Comparison of ENCODE assay signal across 17 cellular contexts in the genomic region with DNA sequence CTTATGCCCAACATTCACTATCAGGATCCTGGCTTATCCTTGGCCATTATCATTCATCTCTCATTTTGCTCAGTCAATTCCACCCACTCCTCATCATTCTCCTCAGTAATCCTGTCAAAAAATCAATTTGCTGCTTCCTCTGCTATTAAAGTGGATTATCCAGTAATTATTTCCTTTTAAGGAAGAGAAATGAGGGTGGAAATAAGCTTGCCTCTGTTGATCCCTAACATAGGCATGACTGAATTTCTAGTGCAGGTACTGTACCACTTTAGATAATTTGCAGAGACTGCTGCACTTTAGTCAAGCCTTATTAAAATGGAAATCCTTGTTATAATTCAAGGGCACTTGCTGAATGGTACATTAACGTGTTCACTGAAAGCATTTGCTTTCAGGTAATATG. TPM values are rescaled to one million over a fixed set of nuclear protein-coding genes. Genes with fewer than 3 reads are reported as not detected.
A peak's percentile ranks its signal among the peaks of the same experiment; 100 is the strongest.
DNase-seq lines count a peak whose midpoint lies in the region; ATAC-seq and TF ChIP-seq lines count a peak whose summit lies in the region.
"Had no signal": no experiment of that assay in that cellular context is flagged by ENCODE, and none has a peak within 500 bp of the region (broad histone marks: within the 10 kb centered on the region; RNA-seq: fewer than 3 reads in every experiment).

No MANE protein-coding gene starts in this region.

- H4K20me1 ChIP-seq in neural cell (ENCODE audit: insufficient read depth): no peaks in the 10 kb centered on the region

- H3K4me3 ChIP-seq in neural cell (ENCODE audit: low read length): peak overlapping the region; percentile 9
- H3K4me3 ChIP-seq: Peyer's patch, SK-N-MC had no signal

- peak; percentile 76 for TF ChIP-seq EP300 in neural cell (conservative IDR thresholded peaks at IDR 0.05; ENCODE audit: poor library complexity, severe bottlenecking)

- no peaks in the 10 kb centered on the region for H3K9me2 ChIP-seq in neural cell (ENCODE audit: insufficient read depth, low read length)

- peak overlapping the region; percentile 61 for H3K9ac ChIP-seq in neural cell (ENCODE audit: low read length)

- H3K4me2 ChIP-seq in neural cell (ENCODE audit: low read length): no peak overlapping the region

- ATAC-seq in stimulated activated naive CD8-positive, alpha-beta T cell treated with anti-CD3 and anti-CD28 coated beads, Interleukin-15, Interleukin-2, amounts not matched to agents 100 U/mL and 50 U/mL, for 24 hours: no peak
- ATAC-seq: Right ventricle myocardium inferior had no signal

- H3K36me3 ChIP-seq in neural cell (ENCODE audit: insufficient read depth, low read length): no peaks in the 10 kb centered on the region
- H3K36me3 ChIP-seq: BE2C, Peyer's patch had no signal

- TF ChIP-seq CTCF in neural cell (IDR thresholded peaks at IDR 0.05; ENCODE audit: poor library complexity, severe bottlenecking): no peak

- no peaks in the 10 kb centered on the region for H3K79me2 ChIP-seq in neural cell (replicated peaks; ENCODE audit: insufficient read depth, low read length)

- H3K27me3 ChIP-seq in neural cell (ENCODE audit: insufficient read depth, low read depth, low read length): no peaks in the 10 kb centered on the region
- H3K27me3 ChIP-seq: BE2C, Peyer's patch had no signal

- H3F3A ChIP-seq in neural cell (ENCODE audit: insufficient read depth, low read length, poor library complexity, severe bottlenecking): peaks cover 9% of the 10 kb centered on the region

- TF ChIP-seq RAD21 in neural cell (conservative IDR thresholded peaks at IDR 0.05): no peak

- DNase-seq in D341Med (ENCODE audit: low spot score) (peak; percentile 48), NCI-H146 treated with DMSO at 0.1 percent for 48 hours (lab: John Stamatoyannopoulos, UW; ENCODE audit: unreplicated experiment) (peak; percentile 76), NCI-H524 treated with DMSO at 0.1 percent for 48 hours (lab: John Stamatoyannopoulos, UW) (peak; percentile 79), NCI-H2029 (lab: John Stamatoyannopoulos, UW) (no peak), iPS-NIHi11 (ENCODE audit: low spot score) (no peak), superior temporal gyrus (ENCODE audit: extremely low spot score) (no peak)
- no peak for DNase-seq in stimulated activated naive CD8-positive, alpha-beta T cell treated with anti-CD3 and anti-CD28 coated beads, Interleukin-15, Interleukin-2, amounts not matched to agents 100 U/mL and 50 U/mL, for 24 hours
- DNase-seq: BE2C; CD4-positive, alpha-beta T cell; DMS79 treated with DMSO at 0.1 percent for 48 hours; GOT3; NCI-H1694 treated with DMSO at 0.1 percent for 48 hours; NCI-H774; Peyer's patch had no signal

- H3K9me3 ChIP-seq in neural cell (ENCODE audit: low read length): no peaks in the 10 kb centered on the region
- H3K9me3 ChIP-seq: BE2C, Peyer's patch had no signal

- H3K27ac ChIP-seq in neural cell (ENCODE audit: low read length): peak overlapping the region; percentile 96
- H3K27ac ChIP-seq: Peyer's patch, SK-N-MC had no signal

- H2AFZ ChIP-seq in neural cell (ENCODE audit: low read depth, low read length): no peak overlapping the region

TF ChIP-seq in neural cell, 6 proteins besides CTCF, POLR2A, EP300 and RAD21:
- TF ChIP-seq EZH2 (IDR thresholded peaks at IDR 0.05; ENCODE audit: borderline replicate concordance, insufficient read depth, low read length, poor library complexity, severe bottlenecking) (no peak), TAF1 (IDR thresholded peaks at IDR 0.05; ENCODE audit: low read depth) (no peak), MXI1 (conservative IDR thresholded peaks at IDR 0.05; ENCODE audit: poor library complexity, severe bottlenecking) (no peak), SMC3 (conservative IDR thresholded peaks at IDR 0.05; ENCODE audit: poor library complexity) (no peak), POLR2AphosphoS5 (IDR thresholded peaks at IDR 0.05) (peak; percentile 55)
- TF ChIP-seq, protein P1, sequence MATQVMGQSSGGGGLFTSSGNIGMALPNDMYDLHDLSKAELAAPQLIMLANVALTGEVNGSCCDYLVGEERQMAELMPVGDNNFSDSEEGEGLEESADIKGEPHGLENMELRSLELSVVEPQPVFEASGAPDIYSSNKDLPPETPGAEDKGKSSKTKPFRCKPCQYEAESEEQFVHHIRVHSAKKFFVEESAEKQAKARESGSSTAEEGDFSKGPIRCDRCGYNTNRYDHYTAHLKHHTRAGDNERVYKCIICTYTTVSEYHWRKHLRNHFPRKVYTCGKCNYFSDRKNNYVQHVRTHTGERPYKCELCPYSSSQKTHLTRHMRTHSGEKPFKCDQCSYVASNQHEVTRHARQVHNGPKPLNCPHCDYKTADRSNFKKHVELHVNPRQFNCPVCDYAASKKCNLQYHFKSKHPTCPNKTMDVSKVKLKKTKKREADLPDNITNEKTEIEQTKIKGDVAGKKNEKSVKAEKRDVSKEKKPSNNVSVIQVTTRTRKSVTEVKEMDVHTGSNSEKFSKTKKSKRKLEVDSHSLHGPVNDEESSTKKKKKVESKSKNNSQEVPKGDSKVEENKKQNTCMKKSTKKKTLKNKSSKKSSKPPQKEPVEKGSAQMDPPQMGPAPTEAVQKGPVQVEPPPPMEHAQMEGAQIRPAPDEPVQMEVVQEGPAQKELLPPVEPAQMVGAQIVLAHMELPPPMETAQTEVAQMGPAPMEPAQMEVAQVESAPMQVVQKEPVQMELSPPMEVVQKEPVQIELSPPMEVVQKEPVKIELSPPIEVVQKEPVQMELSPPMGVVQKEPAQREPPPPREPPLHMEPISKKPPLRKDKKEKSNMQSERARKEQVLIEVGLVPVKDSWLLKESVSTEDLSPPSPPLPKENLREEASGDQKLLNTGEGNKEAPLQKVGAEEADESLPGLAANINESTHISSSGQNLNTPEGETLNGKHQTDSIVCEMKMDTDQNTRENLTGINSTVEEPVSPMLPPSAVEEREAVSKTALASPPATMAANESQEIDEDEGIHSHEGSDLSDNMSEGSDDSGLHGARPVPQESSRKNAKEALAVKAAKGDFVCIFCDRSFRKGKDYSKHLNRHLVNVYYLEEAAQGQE (IDR thresholded peaks at IDR 0.05; ENCODE audit: borderline replicate concordance): peak; percentile 16

RNA-seq across cellular contexts. Expression of a gene that starts 43.2 kb away (rescaled TPM):
- polyA plus RNA-seq in neural cell: 166 and 189 TPM in 2 replicates
- 238 and 265 TPM in 2 replicates for polyA minus RNA-seq in neural cell

Comparison
In these comparisons a context has a peak if more than half of its experiments do, and no peak if none do; other contexts are left out.
1. DNase-seq: peak in D341Med (single experiment), NCI-H146 treated with DMSO at 0.1 percent for 48 hours (single experiment) and NCI-H524 treated with DMSO at 0.1 percent for 48 hours (single experiment); none in stimulated activated naive CD8-positive, alpha-beta T cell treated with anti-CD3 and anti-CD28 coated beads, Interleukin-15, Interleukin-2, amounts not matched to agents 100 U/mL and 50 U/mL, for 24 hours (single experiment), NCI-H2029 (single experiment), iPS-NIHi11 (single experiment) and superior temporal gyrus (single experiment).